Comparison of ENCODE assay signal across 17 cellular contexts in the genomic region with DNA sequence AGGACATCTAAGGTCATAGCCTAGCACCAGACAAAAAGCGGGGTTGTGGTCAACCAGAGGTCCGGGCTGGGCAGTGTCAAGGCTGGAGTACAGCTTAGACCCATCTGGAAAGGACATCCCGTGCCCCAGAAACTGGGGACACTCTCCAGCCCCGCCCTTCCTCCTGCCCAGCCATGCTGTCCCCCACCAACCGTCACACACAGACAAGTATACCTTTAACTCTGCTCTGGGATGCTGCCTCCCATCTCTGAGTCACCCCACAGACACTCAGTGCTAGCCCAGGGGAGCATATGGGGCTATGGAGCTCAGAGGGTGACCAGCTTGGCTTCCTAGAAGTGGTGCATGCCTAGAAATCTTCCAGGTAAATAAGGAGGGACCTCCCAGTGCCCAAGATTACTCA. TPM values are rescaled to one million over a fixed set of nuclear protein-coding genes. Genes with fewer than 3 reads are reported as not detected.
"Had no signal": no experiment of that assay in that cellular context is flagged by ENCODE, and none has a peak within 500 bp of the region (broad histone marks: within the 10 kb centered on the region; RNA-seq: fewer than 3 reads in every experiment).

No MANE protein-coding gene starts in this region.

- H3K36me3 ChIP-seq: colonic mucosa, right atrium auricular region, transverse colon, WERI-Rb-1 had no signal

- H3K4me2 ChIP-seq: smooth muscle cell had no signal

- ATAC-seq: heart right ventricle; stimulated activated memory B cell treated with anti-CD40 and anti-IgM and Interleukin-4, amounts not matched to agents 10 μg/mL and 1 μg/mL and 100 μg/mL, for 72 hours had no signal

- H3K4me1 ChIP-seq: colonic mucosa had no signal

- H3K27ac ChIP-seq: colonic mucosa, heart right ventricle, right atrium auricular region, transverse colon, WERI-Rb-1 had no signal

- H3K9me3 ChIP-seq: colonic mucosa, heart right ventricle, right atrium auricular region, transverse colon had no signal

- DNase-seq: activated CD4-positive, alpha-beta T cell treated with anti-CD3 and anti-CD28 coated beads for 4 hours; activated CD8-positive, alpha-beta memory T cell treated with anti-CD3 and anti-CD28 coated beads for 24 hours; activated naive CD4-positive, alpha-beta T cell treated with anti-CD3 and anti-CD28 coated beads for 36 hours; caudate nucleus; colonic mucosa; heart right ventricle; islet precursor cell; T-helper 1 cell; transverse colon; WERI-Rb-1 had no signal

- H3K4me3 ChIP-seq: colonic mucosa, heart right ventricle, right atrium auricular region, smooth muscle cell, transverse colon had no signal

- H3K27me3 ChIP-seq: colonic mucosa, heart right ventricle, right atrium auricular region, transverse colon had no signal

RNA-seq across cellular contexts. Expression of a gene that starts 8.8 kb away (rescaled TPM):
- total RNA-seq: activated naive CD4-positive, alpha-beta T cell treated with anti-CD3 and anti-CD28 coated beads for 36 hours had no signal

RNA-seq across cellular contexts. Expression of a gene that starts 24.2 kb away (rescaled TPM):
- total RNA-seq: activated naive CD4-positive, alpha-beta T cell treated with anti-CD3 and anti-CD28 coated beads for 36 hours; endothelial cell of umbilical vein; frontal cortex; heart right ventricle; myocyte; right atrium auricular region had no signal
- polyA plus RNA-seq: endothelial cell of umbilical vein, heart right ventricle had no signal

RNA-seq across cellular contexts. Expression of a gene that starts 28.0 kb away (rescaled TPM):
- total RNA-seq: activated naive CD4-positive, alpha-beta T cell treated with anti-CD3 and anti-CD28 coated beads for 36 hours; frontal cortex; mesothelial cell of epicardium; smooth muscle cell had no signal
- polyA plus RNA-seq: smooth muscle cell had no signal

RNA-seq across cellular contexts. Expression of a gene that starts 39.8 kb away (rescaled TPM):
- total RNA-seq: endothelial cell of umbilical vein, myocyte had no signal
